ENCODE assay signal across 8 cellular contexts in the genomic region with DNA sequence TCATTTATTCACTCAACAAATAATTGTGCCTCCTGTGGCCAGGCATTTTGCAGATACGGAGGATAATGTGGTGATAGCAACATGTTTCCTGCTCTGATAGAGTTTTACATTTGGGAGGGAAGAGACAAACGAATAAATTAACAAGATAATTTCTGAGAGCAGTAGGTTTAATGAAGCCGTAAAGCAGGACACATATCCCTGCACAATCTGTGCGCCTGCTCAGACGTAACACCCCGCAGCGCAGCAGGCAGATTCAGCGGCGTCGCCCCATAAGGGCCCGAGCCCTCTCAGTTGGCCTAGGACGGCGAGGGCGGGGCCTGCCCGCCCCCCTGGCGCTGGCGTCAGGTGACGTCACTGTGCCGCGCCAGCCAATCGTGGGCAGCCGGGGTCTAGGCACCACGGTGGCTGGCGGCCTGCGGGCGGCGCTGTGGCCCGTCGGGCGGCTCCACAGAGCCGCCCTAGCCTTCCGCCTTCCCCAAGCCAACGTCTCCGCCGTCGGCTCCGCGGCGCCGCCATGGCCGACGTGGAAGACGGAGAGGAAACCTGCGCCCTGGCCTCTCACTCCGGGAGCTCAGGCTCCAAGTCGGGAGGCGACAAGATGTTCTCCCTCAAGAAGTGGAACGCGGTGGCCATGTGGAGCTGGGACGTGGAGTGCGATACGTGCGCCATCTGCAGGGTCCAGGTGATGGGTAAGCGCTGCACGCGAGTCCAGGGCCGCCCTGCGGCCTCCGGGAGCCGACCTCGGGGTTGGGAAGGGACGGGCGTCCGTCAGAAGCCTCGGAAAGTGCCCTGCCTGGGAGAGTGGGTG. TPM values are rescaled to one million over a fixed set of nuclear protein-coding genes. Genes with fewer than 3 reads are reported as not detected.
A peak's percentile ranks its signal among the peaks of the same experiment; 100 is the strongest.
DNase-seq lines count a peak whose midpoint lies in the region; ATAC-seq and TF ChIP-seq lines count a peak whose summit lies in the region.

A gene (plus strand): TSS at position 471 of the 808 bp plus-strand sequence. CDS start 44 bp downstream, at position 515.

- peak within 1 kb of the TSS; percentile 99 for H3K27ac Mint-ChIP-seq in T-helper 1 cell treated with Interleukin-12 subunit alpha and Interleukin-12 subunit beta and Interleukin-4 antibody, amounts not matched to agents 30 μg/mL and 1 μg/mL, for 36 hours

- DNase-seq in NCI-H1694 (lab: John Stamatoyannopoulos, UW), result peak; percentile 95
- DNase-seq in amniotic stem cell (lab: John Stamatoyannopoulos, UW), result peak; percentile 69
- DNase-seq in left ventricle myocardium inferior, result peak; percentile 94
- DNase-seq in prostate gland (ENCODE audit: low spot score), result peak; percentile 92

- H3K4me3 ChIP-seq in left ventricle myocardium inferior, result peak within 1 kb of the TSS; percentile 93
- peak within 1 kb of the TSS; percentile 69 to 75 for H3K4me3 ChIP-seq in prostate gland
- H3K4me3 ChIP-seq in urinary bladder (ENCODE audit: low read depth, low read length), result peak within 1 kb of the TSS; percentile 87

- ATAC-seq in HG02885 (IDR thresholded peaks at IDR 0.05; ENCODE audit: poor library complexity, unreplicated experiment), result peak; percentile 97

- peaks cover 49% of the 10 kb centered on the region for H3K4me1 ChIP-seq in left ventricle myocardium inferior
- no peaks in the 10 kb centered on the region for H3K4me1 ChIP-seq in prostate gland (replicated peaks)
- peaks cover 3% of the 10 kb centered on the region for H3K4me1 ChIP-seq in urinary bladder (ENCODE audit: insufficient read depth)

- peak; percentile 96 for TF ChIP-seq CTCF in left ventricle myocardium inferior (IDR thresholded peaks at IDR 0.05; ENCODE audit: borderline replicate concordance)
- peak; percentile 94 to 99 (median 96) for TF ChIP-seq CTCF in prostate gland (IDR thresholded peaks at IDR 0.05)

- H3K27ac ChIP-seq in left ventricle myocardium inferior (replicated peaks) (peak within 1 kb of the TSS; percentile 96), prostate gland (peak within 1 kb of the TSS; percentile 91 to 96), urinary bladder (ENCODE audit: low read depth) (peak within 1 kb of the TSS; percentile 95)

- H3K36me3 Mint-ChIP-seq in T-helper 1 cell treated with Interleukin-12 subunit alpha and Interleukin-12 subunit beta and Interleukin-4 antibody, amounts not matched to agents 30 μg/mL and 1 μg/mL, for 36 hours (ENCODE audit: low read depth), result peaks cover 8% of the 10 kb centered on the region

- under 1% methylated on average over 52 of the region's 65 CpGs for WGBS in prostate gland
- WGBS in urinary bladder, result under 1% methylated on average over 65 of the region's 65 CpGs

- H3K4me3 Mint-ChIP-seq in T-helper 1 cell treated with Interleukin-12 subunit alpha and Interleukin-12 subunit beta and Interleukin-4 antibody, amounts not matched to agents 30 μg/mL and 1 μg/mL, for 36 hours, result peak within 1 kb of the TSS; percentile 99

- intact Hi-C loops in left ventricle myocardium inferior (cut with micrococcal nuclease), result loop anchor here (10.0 kb wide), 1 partner anchor 137 kb away; a partner anchor contains a TSS
- intact Hi-C loops in prostate gland (cut with DNase I), result loop anchor here (1.0 to 5.0 kb wide), 4 partner anchors 81 to 251 kb away; a partner anchor contains a TSS

- TF ChIP-seq POLR2A in GM15510 (IDR thresholded peaks at IDR 0.05; ENCODE audit: borderline replicate concordance, extremely low read depth, insufficient read length) (peak; percentile 82), prostate gland (IDR thresholded peaks at IDR 0.05) (peak; percentile 72)

- H3K9me3 ChIP-seq in left ventricle myocardium inferior (replicated peaks) (no peaks in the 10 kb centered on the region), prostate gland (no peaks in the 10 kb centered on the region)

- H3K36me3 ChIP-seq in left ventricle myocardium inferior (no peaks in the 10 kb centered on the region), prostate gland (no peaks in the 10 kb centered on the region), urinary bladder (ENCODE audit: insufficient read depth) (no peaks in the 10 kb centered on the region)

- H3K27me3 ChIP-seq in left ventricle myocardium inferior (ENCODE audit: low read depth), result no peaks in the 10 kb centered on the region
- H3K27me3 ChIP-seq in prostate gland (replicated peaks; ENCODE audit: insufficient read depth), result no peaks in the 10 kb centered on the region

- H3K27me3 Mint-ChIP-seq in T-helper 1 cell treated with Interleukin-12 subunit alpha and Interleukin-12 subunit beta and Interleukin-4 antibody, amounts not matched to agents 30 μg/mL and 1 μg/mL, for 36 hours (ENCODE audit: low read depth), result peaks cover 5% of the 10 kb centered on the region

- no peaks in the 10 kb centered on the region for H3K9me3 Mint-ChIP-seq in T-helper 1 cell treated with Interleukin-12 subunit alpha and Interleukin-12 subunit beta and Interleukin-4 antibody, amounts not matched to agents 30 μg/mL and 1 μg/mL, for 36 hours

- H3K4me1 Mint-ChIP-seq in T-helper 1 cell treated with Interleukin-12 subunit alpha and Interleukin-12 subunit beta and Interleukin-4 antibody, amounts not matched to agents 30 μg/mL and 1 μg/mL, for 36 hours (ENCODE audit: low read depth), result peaks cover 27% of the 10 kb centered on the region

RNA-seq across cellular contexts. Expression of the gene that starts here (rescaled TPM):
- total RNA-seq in left ventricle myocardium inferior (89.6 TPM), prostate gland (10 to 100 TPM; 68.5 to 92.4 TPM), urinary bladder (39.4 TPM)
- 102 TPM for polyA plus RNA-seq in urinary bladder

Comparison
In these comparisons a context has a peak if more than half of its experiments do, and no peak if none do; other contexts are left out.
1. Peak in every context shown above with its lines: DNase-seq, ATAC-seq, H3K4me3 ChIP-seq and H3K27ac ChIP-seq.